Comparison of ENCODE assay signal across 9 cellular contexts in genomic region chr6:30169658-30170614, GRCh38. TPM values are rescaled to one million over a fixed set of nuclear protein-coding genes. Genes with fewer than 3 reads are reported as not detected.
DNase-seq lines count a peak whose midpoint lies in the region; ATAC-seq and TF ChIP-seq lines count a peak whose summit lies in the region.
"Had no signal": no experiment of that assay in that cellular context is flagged by ENCODE, and none has a peak within 500 bp of the region (broad histone marks: within the 10 kb centered on the region; RNA-seq: fewer than 3 reads in every experiment).

No MANE protein-coding gene starts in this region.

- H3K4me3 ChIP-seq in adrenal gland (no peak overlapping the region), right cardiac atrium (ENCODE audit: low read length) (no peak overlapping the region), spleen (no peak overlapping the region)

- H3K27ac ChIP-seq in adrenal gland (no peak overlapping the region), right cardiac atrium (ENCODE audit: low read length) (no peak overlapping the region), spleen (no peak overlapping the region)

- TF ChIP-seq POLR2A in adrenal gland (IDR thresholded peaks at IDR 0.05) (no peak), spleen (IDR thresholded peaks at IDR 0.05) (no peak)

- peak; percentile 68 for DNase-seq in AG08395 (ENCODE audit: low spot score)
- DNase-seq in GM10266 (ENCODE audit: extremely low spot score) = peak; percentile 76
- peak; percentile 29 for DNase-seq in NCI-H2171 treated with DMSO at 0.1 percent for 48 hours (lab: John Stamatoyannopoulos, UW)
- peak in 1 of 7 donors; percentile 30 for DNase-seq in adrenal gland
- no peak for DNase-seq in right cardiac atrium
- DNase-seq in spleen = no peak
- DNase-seq in occipital lobe (lab: John Stamatoyannopoulos, UW) = no peak
- DNase-seq: left cardiac atrium had no signal

- intact Hi-C loops in adrenal gland (cut with DNase I) = no loop called here
- intact Hi-C loops in right cardiac atrium (cut with DNase I) = no loop called here
- intact Hi-C loops in spleen (cut with DNase I; ENCODE audit: low total_unique reads) = no loop called here

- ATAC-seq in right cardiac atrium = peak; percentile 72 to 79
- ATAC-seq in GM19035 (IDR thresholded peaks at IDR 0.05; ENCODE audit: unreplicated experiment) = no peak

- 22 to 26% (median 24%) methylated on average over 7 of the region's 7 CpGs for WGBS in adrenal gland, 4 donors
- WGBS in right cardiac atrium = 25% methylated on average over 7 of the region's 7 CpGs
- WGBS in spleen, 5 donors = 21 to 28% (median 26%) methylated on average over 7 of the region's 7 CpGs

- H3K9me3 ChIP-seq in adrenal gland (replicated peaks in 1 of 3) (no peaks in the 10 kb centered on the region), right cardiac atrium (ENCODE audit: control insufficient read depth, low read length) (no peaks in the 10 kb centered on the region), spleen (no peaks in the 10 kb centered on the region)

- TF ChIP-seq CTCF in GM10266 (IDR thresholded peaks at IDR 0.05; ENCODE audit: control insufficient read depth, insufficient read depth, low read depth, missing control alignments) (peak; percentile 77), adrenal gland (IDR thresholded peaks at IDR 0.05) (peak; percentile 64 to 80 (median 72)), spleen (IDR thresholded peaks at IDR 0.05 in 8 of 11, conservative IDR thresholded peaks at IDR 0.05 in 3 of 11) (peak; percentile 32 to 82 (median 65))

- H3K27me3 ChIP-seq in adrenal gland (peaks cover 27% of the 10 kb centered on the region), right cardiac atrium (ENCODE audit: control insufficient read depth, insufficient read depth) (no peaks in the 10 kb centered on the region), spleen (replicated peaks in 1 of 7) (peaks cover 0 to 74% (median 31%) of the 10 kb centered on the region in 7 donors)

- H3K36me3 ChIP-seq in adrenal gland (replicated peaks in 1 of 2) = no peaks in the 10 kb centered on the region
- no peaks in the 10 kb centered on the region for H3K36me3 ChIP-seq in spleen

- no peaks in the 10 kb centered on the region for H3K4me1 ChIP-seq in adrenal gland (replicated peaks in 1 of 2)
- H3K4me1 ChIP-seq in right cardiac atrium (ENCODE audit: control insufficient read depth, insufficient read depth, low read length) = no peaks in the 10 kb centered on the region
- H3K4me1 ChIP-seq in spleen = peaks cover 6 to 15% (median 11%) of the 10 kb centered on the region in 6 donors

RNA-seq across cellular contexts. Expression of gene TRIM15, which starts 6.6 kb away (rescaled TPM):
- not detected for total RNA-seq in adrenal gland
- polyA plus RNA-seq in adrenal gland = not detected
- total RNA-seq in right cardiac atrium = not detected
- not detected for polyA plus RNA-seq in right cardiac atrium
- total RNA-seq in spleen = under 1 TPM in 1 of 7 donors, not detected in 6; 0.29 TPM
- under 1 TPM in 1 of 3 donors, not detected in 2; 0.13 TPM for polyA plus RNA-seq in spleen
- not detected for total RNA-seq in occipital lobe
- total RNA-seq: left cardiac atrium had no signal

RNA-seq across cellular contexts. Expression of gene TRIM10, which starts 8.9 kb away (rescaled TPM):
- not detected for total RNA-seq in adrenal gland
- not detected for polyA plus RNA-seq in adrenal gland
- total RNA-seq in right cardiac atrium = not detected
- polyA plus RNA-seq in right cardiac atrium = not detected
- total RNA-seq in spleen = 1 to 10 TPM in 4 of 7 donors, under 1 TPM in 3; 0.15 to 4.9 (median 1.2) TPM
- polyA plus RNA-seq in spleen = under 1 TPM in 1 of 3 donors, not detected in 2; 0.06 TPM
- 0.31 TPM for total RNA-seq in occipital lobe
- total RNA-seq: left cardiac atrium had no signal

RNA-seq across cellular contexts. Expression of gene TRIM40, which starts 34.0 kb away (rescaled TPM):
- total RNA-seq in adrenal gland (not detected), right cardiac atrium (not detected), spleen (1 to 10 TPM in 1 of 7 donors, under 1 TPM in 2, not detected in 4; 0.20 to 1.0 (median 0.29) TPM), occipital lobe (not detected)
- polyA plus RNA-seq in adrenal gland (under 1 TPM in 1 of 3 donors, not detected in 2; 0.16 TPM), right cardiac atrium (not detected), spleen (not detected)
- total RNA-seq: left cardiac atrium had no signal

RNA-seq across cellular contexts. Expression of gene TRIM26, which starts 43.3 kb away (rescaled TPM):
- 10 to 100 TPM; 32.7 to 49.6 (median 40.7) TPM for total RNA-seq in adrenal gland
- 10 to 100 TPM; 25.8 to 37.3 (median 34.8) TPM for polyA plus RNA-seq in adrenal gland
- 10 to 100 TPM; 19.9 to 27.1 (median 25.1) TPM for total RNA-seq in right cardiac atrium
- 19.6 TPM for polyA plus RNA-seq in right cardiac atrium
- total RNA-seq in spleen = 10 to 100 TPM; 44.6 to 64.3 (median 50.2) TPM
- polyA plus RNA-seq in spleen = 10 to 100 TPM; 22.6 to 48.0 (median 25.4) TPM
- 12.8 TPM for total RNA-seq in occipital lobe

RNA-seq across cellular contexts. Expression of gene TRIM31, which starts 57.0 kb away (rescaled TPM):
- under 1 TPM in 2 of 8 donors, not detected in 6; 0.19 TPM for total RNA-seq in adrenal gland
- polyA plus RNA-seq in adrenal gland = under 1 TPM in 2 of 3 donors, not detected in 1; 0.13 to 0.80 TPM
- not detected for total RNA-seq in right cardiac atrium
- polyA plus RNA-seq in right cardiac atrium = not detected
- total RNA-seq in spleen = not detected
- under 1 TPM in 2 of 3 donors, not detected in 1; 0.09 to 0.14 TPM for polyA plus RNA-seq in spleen
- not detected for total RNA-seq in occipital lobe
- total RNA-seq: left cardiac atrium had no signal

Comparison
In these comparisons a context has a peak if more than half of its experiments do, and no peak if none do; other contexts are left out.
1. DNase-seq: peak in AG08395 (single experiment), GM10266 (single experiment) and NCI-H2171 treated with DMSO at 0.1 percent for 48 hours (single experiment); none in right cardiac atrium (0 of 3), spleen (single experiment) and occipital lobe (single experiment).
2. Peak in every context shown above with its lines, with median percentiles within 50 percentile points of each other: CTCF ChIP-seq.